Comparison of ENCODE assay signal across 30 cellular contexts in the genomic region with DNA sequence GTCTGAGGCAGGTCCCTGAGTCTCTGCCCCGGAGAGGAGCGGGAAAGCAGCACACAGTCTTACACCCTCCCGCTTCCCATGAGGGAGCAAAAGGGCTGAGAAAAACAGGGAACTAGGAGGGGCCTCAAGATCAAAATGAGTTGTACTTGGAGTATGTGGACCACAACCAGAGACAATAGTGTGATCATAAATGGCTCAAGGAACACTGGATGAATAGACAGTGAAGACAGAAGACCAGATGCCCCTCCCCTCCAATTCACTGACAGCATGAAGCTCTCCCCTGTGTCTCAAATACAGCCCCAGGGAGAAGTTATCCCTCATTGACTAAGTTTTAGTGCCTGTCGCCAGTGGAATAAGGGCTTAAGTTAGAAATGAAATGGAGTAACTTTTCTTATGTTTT.
"Had no signal": no experiment of that assay in that cellular context is flagged by ENCODE, and none has a peak within 500 bp of the region (broad histone marks: within the 10 kb centered on the region; RNA-seq: fewer than 3 reads in every experiment).

No MANE protein-coding gene starts in this region.

- FAIRE-seq: small intestine had no signal

- H3K4me1 ChIP-seq: neural progenitor cell, parathyroid adenoma, psoas muscle, right lobe of liver, sigmoid colon, suprapubic skin, testis, tibial artery, transverse colon, upper lobe of right lung, uterus had no signal

- DNase-seq: naive thymus-derived CD8-positive, alpha-beta T cell; nephron progenitor cell; occipital lobe; ovary; posterior cingulate gyrus; psoas muscle; right cardiac atrium; right lobe of liver; sigmoid colon; small intestine; stimulated activated CD4-positive, alpha-beta T cell treated with anti-CD3 and anti-CD28 coated beads, Interleukin-15, amount 100 ng/mL, for 24 hours; stimulated activated CD4-positive, alpha-beta T cell treated with anti-CD3 and anti-CD28 coated beads, Interleukin-2, amount 100 ng/mL, for 24 hours; stimulated activated CD4-positive, alpha-beta T cell treated with anti-CD3 and anti-CD28 coated beads, Interleukin-2, amount 100 ng/mL, for 48 hours; stimulated activated CD4-positive, alpha-beta T cell treated with anti-CD3 and anti-CD28 coated beads, Interleukin-4, amount 100 ng/mL, for 24 hours; stimulated activated naive B cell treated with anti-CD40 and anti-IgM and Interleukin-4, amounts not matched to agents 10 μg/mL and 1 μg/mL and 100 μg/mL, for 72 hours; stimulated activated naive CD8-positive, alpha-beta T cell treated with anti-CD3 and anti-CD28 coated beads, Interleukin-15, amount 100 ng/mL, for 72 hours; stimulated activated naive CD8-positive, alpha-beta T cell treated with anti-CD3 and anti-CD28 coated beads, Interleukin-15, Interleukin-2, amounts not matched to agents 100 U/mL and 50 U/mL, for 24 hours; substantia nigra; testis; tibial artery; transverse colon; upper lobe of right lung; uterus had no signal

- H3K79me2 ChIP-seq: parathyroid adenoma had no signal

- H3K9ac ChIP-seq: neural progenitor cell, parathyroid adenoma had no signal

- H3K36me3 Mint-ChIP-seq: natural killer cell treated with Interleukin-12 subunit alpha and Interleukin-12 subunit beta and Interleukin-15 and Interleukin-18, amount 100 ng/mL, for 72 hours; neural progenitor cell; stimulated activated effector memory CD8-positive, alpha-beta T cell treated with anti-CD3 and anti-CD28 coated beads, Interleukin-12 subunit alpha, Interleukin-12 subunit beta, amount 100 ng/mL, for 72 hours; stimulated activated naive B cell treated with anti-CD40 and anti-IgM and Interleukin-4, amounts not matched to agents 10 μg/mL and 1 μg/mL and 100 μg/mL, for 72 hours; type B pancreatic cell had no signal

- H3K4me1 Mint-ChIP-seq: naive thymus-derived CD8-positive, alpha-beta T cell; neural progenitor cell; stimulated activated effector memory CD8-positive, alpha-beta T cell treated with anti-CD3 and anti-CD28 coated beads, Interleukin-12 subunit alpha, Interleukin-12 subunit beta, amount 100 ng/mL, for 72 hours; stimulated activated naive B cell treated with anti-CD40 and anti-IgM and Interleukin-4, amounts not matched to agents 10 μg/mL and 1 μg/mL and 100 μg/mL, for 72 hours; stimulated activated naive CD8-positive, alpha-beta T cell treated with anti-CD3 and anti-CD28 coated beads, Interleukin-15, amount 100 ng/mL, for 72 hours had no signal

- H3K27ac ChIP-seq: neural progenitor cell, ovary, parathyroid adenoma, psoas muscle, right lobe of liver, sigmoid colon, suprapubic skin, testis, tibial artery, transverse colon, upper lobe of right lung, uterus had no signal

- H3K27me3 ChIP-seq: neural progenitor cell, ovary, right lobe of liver, sigmoid colon, suprapubic skin, testis, transverse colon, upper lobe of right lung, uterus had no signal

- H3K27ac Mint-ChIP-seq: naive thymus-derived CD8-positive, alpha-beta T cell; natural killer cell treated with Interleukin-12 subunit alpha and Interleukin-12 subunit beta and Interleukin-15 and Interleukin-18, amount 100 ng/mL, for 72 hours; nephron progenitor cell; neural progenitor cell; progenitor cell of endocrine pancreas; stimulated activated effector memory CD8-positive, alpha-beta T cell treated with anti-CD3 and anti-CD28 coated beads, Interleukin-12 subunit alpha, Interleukin-12 subunit beta, amount 100 ng/mL, for 72 hours; stimulated activated naive B cell treated with anti-CD40 and anti-IgM and Interleukin-4, amounts not matched to agents 10 μg/mL and 1 μg/mL and 100 μg/mL, for 72 hours; stimulated activated naive CD8-positive, alpha-beta T cell treated with anti-CD3 and anti-CD28 coated beads, Interleukin-15, amount 100 ng/mL, for 72 hours; type B pancreatic cell had no signal

- H3K9me3 ChIP-seq: ovary, right lobe of liver, suprapubic skin, testis, upper lobe of right lung, uterus had no signal

- H3K4me2 ChIP-seq: neural progenitor cell had no signal

- H3K36me3 ChIP-seq: neural progenitor cell, ovary, right lobe of liver, sigmoid colon, suprapubic skin, tibial artery, transverse colon, upper lobe of right lung, uterus had no signal

- H3K27me3 Mint-ChIP-seq: natural killer cell treated with Interleukin-12 subunit alpha and Interleukin-12 subunit beta and Interleukin-15 and Interleukin-18, amount 100 ng/mL, for 72 hours; progenitor cell of endocrine pancreas; stimulated activated naive B cell treated with anti-CD40 and anti-IgM and Interleukin-4, amounts not matched to agents 10 μg/mL and 1 μg/mL and 100 μg/mL, for 72 hours; stimulated activated naive CD8-positive, alpha-beta T cell treated with anti-CD3 and anti-CD28 coated beads, Interleukin-15, amount 100 ng/mL, for 72 hours; type B pancreatic cell had no signal

- H3K4me3 Mint-ChIP-seq: naive thymus-derived CD8-positive, alpha-beta T cell; natural killer cell treated with Interleukin-12 subunit alpha and Interleukin-12 subunit beta and Interleukin-15 and Interleukin-18, amount 100 ng/mL, for 72 hours; nephron progenitor cell; neural progenitor cell; stimulated activated effector memory CD8-positive, alpha-beta T cell treated with anti-CD3 and anti-CD28 coated beads, Interleukin-12 subunit alpha, Interleukin-12 subunit beta, amount 100 ng/mL, for 72 hours; stimulated activated naive B cell treated with anti-CD40 and anti-IgM and Interleukin-4, amounts not matched to agents 10 μg/mL and 1 μg/mL and 100 μg/mL, for 72 hours; stimulated activated naive CD8-positive, alpha-beta T cell treated with anti-CD3 and anti-CD28 coated beads, Interleukin-15, amount 100 ng/mL, for 72 hours; type B pancreatic cell had no signal

- H3K4me3 ChIP-seq: neural progenitor cell, ovary, psoas muscle, right lobe of liver, sigmoid colon, suprapubic skin, testis, tibial artery, transverse colon, upper lobe of right lung, uterus had no signal

- ATAC-seq: naive thymus-derived CD8-positive, alpha-beta T cell; natural killer cell treated with Interleukin-12 subunit alpha and Interleukin-12 subunit beta and Interleukin-15 and Interleukin-18, amount 100 ng/mL, for 72 hours; psoas muscle; right cardiac atrium; right lobe of liver; stimulated activated effector memory CD8-positive, alpha-beta T cell treated with anti-CD3 and anti-CD28 coated beads, Interleukin-12 subunit alpha, Interleukin-12 subunit beta, amount 100 ng/mL, for 72 hours; stimulated activated naive B cell treated with anti-CD40 and anti-IgM and Interleukin-4, amounts not matched to agents 10 μg/mL and 1 μg/mL and 100 μg/mL, for 72 hours; stimulated activated naive CD8-positive, alpha-beta T cell treated with anti-CD3 and anti-CD28 coated beads, Interleukin-15, amount 100 ng/mL, for 72 hours; stimulated activated naive CD8-positive, alpha-beta T cell treated with anti-CD3 and anti-CD28 coated beads, Interleukin-15, Interleukin-2, amounts not matched to agents 100 U/mL and 50 U/mL, for 24 hours; upper lobe of right lung had no signal

- H2AFZ ChIP-seq: neural progenitor cell, parathyroid adenoma had no signal
